In genomic region chr5:95821110-95822021, GRCh38 we compare ENCODE assay signal across 8 cellular contexts. TPM values are rescaled to one million over a fixed set of nuclear protein-coding genes. Genes with fewer than 3 reads are reported as not detected.
DNase-seq lines count a peak whose midpoint lies in the region; ATAC-seq, FAIRE-seq and TF ChIP-seq lines count a peak whose summit lies in the region.

No MANE protein-coding gene starts in this region.

- H3K4me1 Mint-ChIP-seq in CD4-positive, alpha-beta memory T cell, result peaks cover 61 to 93% (median 67%) of the 10 kb centered on the region in 4 donors
- peaks cover 62% of the 10 kb centered on the region for H3K4me1 Mint-ChIP-seq in WTC11

- no peak for FAIRE-seq in RCC 7860 (lab: Jason Lieb, UNC)

- no peaks in the 10 kb centered on the region for H3K9me3 ChIP-seq in CD4-positive, alpha-beta memory T cell (ENCODE audit: control insufficient read depth in 1 of 2, low read length in 2 of 2)
- H3K9me3 ChIP-seq in iPS-15b (ENCODE audit: control insufficient read depth, insufficient read depth, low read length), result no peaks in the 10 kb centered on the region
- no peaks in the 10 kb centered on the region for H3K9me3 ChIP-seq in subcutaneous abdominal adipose tissue (ENCODE audit: control insufficient read depth in 5 of 5, low read length in 5 of 5)

- TF ChIP-seq CTCF in HFF-Myc (IDR thresholded peaks at IDR 0.05; ENCODE audit: low read depth, low read length, missing control alignments) (no peak), WTC11 (IDR thresholded peaks at IDR 0.05) (no peak)

- peaks cover 20 to 45% of the 10 kb centered on the region in 2 donors for H3K36me3 Mint-ChIP-seq in CD4-positive, alpha-beta memory T cell
- H3K36me3 Mint-ChIP-seq in WTC11, result no peaks in the 10 kb centered on the region

- POLR2A ChIA-PET in CD4-positive, alpha-beta memory T cell (lab: Charles Lee; ENCODE audit: partially characterized antibody), result interaction anchor here (0.7 to 11.1 kb wide), 13 partner anchors 9 to 199 kb away, joined by 3 to 273 read pairs (median 9); partner anchors contain the start of gene RFESD
- POLR2A ChIA-PET in WTC11 (lab: Charles Lee), result interaction anchor here (2.0 to 2.8 kb wide), 2 partner anchors 11 to 13 kb away, joined by 7 to 11 read pairs; no protein-coding TSS in a partner anchor

- no peaks in the 10 kb centered on the region for H3K36me3 ChIP-seq in CD4-positive, alpha-beta memory T cell (ENCODE audit: insufficient read depth, low read length)
- H3K36me3 ChIP-seq in iPS-15b (ENCODE audit: control insufficient read depth, insufficient read depth, low read length), result no peaks in the 10 kb centered on the region
- H3K36me3 ChIP-seq in subcutaneous abdominal adipose tissue (ENCODE audit: control insufficient read depth in 5 of 5, insufficient read depth in 5 of 5, low read length in 5 of 5), result peaks cover 0 to 11% (median 9%) of the 10 kb centered on the region in 5 donors

- H3K4me3 ChIP-seq in CD4-positive, alpha-beta memory T cell (ENCODE audit: low read length in 2 of 2), result peak overlapping the region; percentile 89 to 91
- H3K4me3 ChIP-seq in HFF-Myc (replicated peaks; ENCODE audit: low read depth, low read length) (peak overlapping the region; percentile 76), iPS-15b (ENCODE audit: low read depth, low read length) (peak overlapping the region; percentile 95), subcutaneous abdominal adipose tissue (ENCODE audit: low read depth in 1 of 5, low read length in 5 of 5) (peak overlapping the region; percentile 90 to 99 (median 96))

- ATAC-seq in WTC11 (no peak), HG03521 (IDR thresholded peaks at IDR 0.05; ENCODE audit: unreplicated experiment) (no peak)

- H3K27me3 Mint-ChIP-seq in CD4-positive, alpha-beta memory T cell, result no peaks in the 10 kb centered on the region
- H3K27me3 Mint-ChIP-seq in WTC11 (ENCODE audit: low read depth), result no peaks in the 10 kb centered on the region; the same call in 1 of the 2 replicates

- H3K9me3 Mint-ChIP-seq in CD4-positive, alpha-beta memory T cell, result no peaks in the 10 kb centered on the region
- H3K9me3 Mint-ChIP-seq in WTC11, result no peaks in the 10 kb centered on the region

- peak overlapping the region; percentile 98 to 100 (median 99) for H3K4me3 Mint-ChIP-seq in CD4-positive, alpha-beta memory T cell
- peak overlapping the region; percentile 88 for H3K4me3 Mint-ChIP-seq in WTC11

- no peaks in the 10 kb centered on the region for H3K27me3 ChIP-seq in CD4-positive, alpha-beta memory T cell (ENCODE audit: insufficient read depth, low read length)
- H3K27me3 ChIP-seq in iPS-15b (ENCODE audit: control insufficient read depth, insufficient read depth, low read length) (peaks cover 7% of the 10 kb centered on the region), subcutaneous abdominal adipose tissue (ENCODE audit: control insufficient read depth in 5 of 5, insufficient read depth in 4 of 5, low read length in 5 of 5) (peaks cover 0 to 2% (median 0%) of the 10 kb centered on the region in 5 donors)

- H3K9ac ChIP-seq in iPS-15b (ENCODE audit: low read depth, low read length) (no peak overlapping the region), subcutaneous abdominal adipose tissue (ENCODE audit: low read length in 5 of 5) (peak overlapping the region; percentile 66 to 89 (median 85))

- peak overlapping the region; percentile 76 to 99 (median 97) for H3K27ac Mint-ChIP-seq in CD4-positive, alpha-beta memory T cell
- no peak overlapping the region for H3K27ac Mint-ChIP-seq in WTC11

- intact Hi-C loops in CD4-positive, alpha-beta memory T cell (cut with micrococcal nuclease), result loop anchor here (1.0 kb wide), 3 partner anchors 13 to 22 kb away; no protein-coding TSS in a partner anchor

- peaks cover 84% of the 10 kb centered on the region for H3K4me1 ChIP-seq in CD4-positive, alpha-beta memory T cell (ENCODE audit: insufficient read depth, low read length)
- H3K4me1 ChIP-seq in iPS-15b (ENCODE audit: control insufficient read depth, insufficient read depth, low read length) (peaks cover 10% of the 10 kb centered on the region), subcutaneous abdominal adipose tissue (ENCODE audit: control insufficient read depth in 5 of 5, insufficient read depth in 5 of 5, low read length in 5 of 5) (peaks cover 23 to 76% (median 68%) of the 10 kb centered on the region in 5 donors)

- no peak for DNase-seq in CD4-positive, alpha-beta memory T cell
- DNase-seq in HFF-Myc (ENCODE audit: extremely low read depth, low read depth), result no peak
- DNase-seq in WTC11 (ENCODE audit: low spot score), result no peak
- DNase-seq in RCC 7860 (ENCODE audit: low spot score), result no peak
- DNase-seq in NCI-H2196 treated with DMSO at 0.1 percent for 48 hours (lab: John Stamatoyannopoulos, UW; ENCODE audit: unreplicated experiment), result no peak

- CTCF ChIA-PET in CD4-positive, alpha-beta memory T cell (lab: Charles Lee; ENCODE audit: partially characterized antibody), result interaction anchor here (1.3 to 7.9 kb wide), 10 partner anchors 9 to 157 kb away, joined by 3 to 100 read pairs (median 28); no protein-coding TSS in a partner anchor
- CTCF ChIA-PET in WTC11 (lab: Charles Lee), result interaction anchor here (0.6 to 2.4 kb wide), 4 partner anchors 25 to 359 kb away, joined by 3 to 27 read pairs (median 4); partner anchors contain the start of gene RFESD

- H3K27ac ChIP-seq in CD4-positive, alpha-beta memory T cell (ENCODE audit: low read depth, low read length), result peak overlapping the region; percentile 79
- peak overlapping the region; percentile 98 for H3K27ac ChIP-seq in subcutaneous abdominal adipose tissue (ENCODE audit: low read depth, low read length)

TF ChIP-seq in WTC11, 78 proteins besides CTCF, POLR2A, EP300 and RAD21 (continues in another document):
- TF ChIP-seq, protein P1, sequence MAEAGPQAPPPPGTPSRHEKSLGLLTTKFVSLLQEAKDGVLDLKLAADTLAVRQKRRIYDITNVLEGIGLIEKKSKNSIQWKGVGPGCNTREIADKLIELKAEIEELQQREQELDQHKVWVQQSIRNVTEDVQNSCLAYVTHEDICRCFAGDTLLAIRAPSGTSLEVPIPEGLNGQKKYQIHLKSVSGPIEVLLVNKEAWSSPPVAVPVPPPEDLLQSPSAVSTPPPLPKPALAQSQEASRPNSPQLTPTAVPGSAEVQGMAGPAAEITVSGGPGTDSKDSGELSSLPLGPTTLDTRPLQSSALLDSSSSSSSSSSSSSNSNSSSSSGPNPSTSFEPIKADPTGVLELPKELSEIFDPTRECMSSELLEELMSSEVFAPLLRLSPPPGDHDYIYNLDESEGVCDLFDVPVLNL (CRISPR knock-in tag; IDR thresholded peaks at IDR 0.05; ENCODE audit: borderline replicate concordance, low read depth), result no peak
- TF ChIP-seq USF1 (CRISPR knock-in tag; IDR thresholded peaks at IDR 0.05), result no peak
- no peak for TF ChIP-seq SOX15 (CRISPR knock-in tag; IDR thresholded peaks at IDR 0.05)
- no peak for TF ChIP-seq ZNF423 (CRISPR knock-in tag; IDR thresholded peaks at IDR 0.05)
- no peak for TF ChIP-seq ZNF232 (CRISPR knock-in tag; IDR thresholded peaks at IDR 0.05)
- TF ChIP-seq, protein P2, sequence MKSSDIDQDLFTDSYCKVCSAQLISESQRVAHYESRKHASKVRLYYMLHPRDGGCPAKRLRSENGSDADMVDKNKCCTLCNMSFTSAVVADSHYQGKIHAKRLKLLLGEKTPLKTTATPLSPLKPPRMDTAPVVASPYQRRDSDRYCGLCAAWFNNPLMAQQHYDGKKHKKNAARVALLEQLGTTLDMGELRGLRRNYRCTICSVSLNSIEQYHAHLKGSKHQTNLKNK (CRISPR knock-in tag; IDR thresholded peaks at IDR 0.05), result no peak
- TF ChIP-seq, protein P3, sequence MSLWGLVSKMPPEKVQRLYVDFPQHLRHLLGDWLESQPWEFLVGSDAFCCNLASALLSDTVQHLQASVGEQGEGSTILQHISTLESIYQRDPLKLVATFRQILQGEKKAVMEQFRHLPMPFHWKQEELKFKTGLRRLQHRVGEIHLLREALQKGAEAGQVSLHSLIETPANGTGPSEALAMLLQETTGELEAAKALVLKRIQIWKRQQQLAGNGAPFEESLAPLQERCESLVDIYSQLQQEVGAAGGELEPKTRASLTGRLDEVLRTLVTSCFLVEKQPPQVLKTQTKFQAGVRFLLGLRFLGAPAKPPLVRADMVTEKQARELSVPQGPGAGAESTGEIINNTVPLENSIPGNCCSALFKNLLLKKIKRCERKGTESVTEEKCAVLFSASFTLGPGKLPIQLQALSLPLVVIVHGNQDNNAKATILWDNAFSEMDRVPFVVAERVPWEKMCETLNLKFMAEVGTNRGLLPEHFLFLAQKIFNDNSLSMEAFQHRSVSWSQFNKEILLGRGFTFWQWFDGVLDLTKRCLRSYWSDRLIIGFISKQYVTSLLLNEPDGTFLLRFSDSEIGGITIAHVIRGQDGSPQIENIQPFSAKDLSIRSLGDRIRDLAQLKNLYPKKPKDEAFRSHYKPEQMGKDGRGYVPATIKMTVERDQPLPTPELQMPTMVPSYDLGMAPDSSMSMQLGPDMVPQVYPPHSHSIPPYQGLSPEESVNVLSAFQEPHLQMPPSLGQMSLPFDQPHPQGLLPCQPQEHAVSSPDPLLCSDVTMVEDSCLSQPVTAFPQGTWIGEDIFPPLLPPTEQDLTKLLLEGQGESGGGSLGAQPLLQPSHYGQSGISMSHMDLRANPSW (CRISPR knock-in tag; conservative IDR thresholded peaks at IDR 0.05; ENCODE audit: low read depth), result no peak
- TF ChIP-seq, protein P4, sequence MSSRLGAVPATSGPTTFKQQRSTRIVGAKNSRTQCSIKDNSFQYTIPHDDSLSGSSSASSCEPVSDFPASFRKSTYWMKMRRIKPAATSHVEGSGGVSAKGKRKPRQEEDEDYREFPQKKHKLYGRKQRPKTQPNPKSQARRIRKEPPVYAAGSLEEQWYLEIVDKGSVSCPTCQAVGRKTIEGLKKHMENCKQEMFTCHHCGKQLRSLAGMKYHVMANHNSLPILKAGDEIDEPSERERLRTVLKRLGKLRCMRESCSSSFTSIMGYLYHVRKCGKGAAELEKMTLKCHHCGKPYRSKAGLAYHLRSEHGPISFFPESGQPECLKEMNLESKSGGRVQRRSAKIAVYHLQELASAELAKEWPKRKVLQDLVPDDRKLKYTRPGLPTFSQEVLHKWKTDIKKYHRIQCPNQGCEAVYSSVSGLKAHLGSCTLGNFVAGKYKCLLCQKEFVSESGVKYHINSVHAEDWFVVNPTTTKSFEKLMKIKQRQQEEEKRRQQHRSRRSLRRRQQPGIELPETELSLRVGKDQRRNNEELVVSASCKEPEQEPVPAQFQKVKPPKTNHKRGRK (CRISPR knock-in tag; IDR thresholded peaks at IDR 0.05; ENCODE audit: borderline replicate concordance), result no peak
- TF ChIP-seq FOXJ3 (CRISPR knock-in tag; IDR thresholded peaks at IDR 0.05; ENCODE audit: borderline replicate concordance), result no peak
- no peak for TF ChIP-seq TCF7 (CRISPR knock-in tag; IDR thresholded peaks at IDR 0.05; ENCODE audit: low read depth)

RNA-seq across cellular contexts. Expression of gene GLRX, which starts 1.2 kb away (rescaled TPM):
- 10 to 100 TPM; 73.9 to 75.9 TPM for total RNA-seq in CD4-positive, alpha-beta memory T cell
- polyA plus RNA-seq in CD4-positive, alpha-beta memory T cell, result 100 to 1,000 TPM; 203 to 207 TPM
- total RNA-seq in WTC11 (2021), result 15.9 to 21.0 TPM (median 19.2 TPM) in 3 replicates
